16 cellular contexts compared by ENCODE assay signal in the genomic region with DNA sequence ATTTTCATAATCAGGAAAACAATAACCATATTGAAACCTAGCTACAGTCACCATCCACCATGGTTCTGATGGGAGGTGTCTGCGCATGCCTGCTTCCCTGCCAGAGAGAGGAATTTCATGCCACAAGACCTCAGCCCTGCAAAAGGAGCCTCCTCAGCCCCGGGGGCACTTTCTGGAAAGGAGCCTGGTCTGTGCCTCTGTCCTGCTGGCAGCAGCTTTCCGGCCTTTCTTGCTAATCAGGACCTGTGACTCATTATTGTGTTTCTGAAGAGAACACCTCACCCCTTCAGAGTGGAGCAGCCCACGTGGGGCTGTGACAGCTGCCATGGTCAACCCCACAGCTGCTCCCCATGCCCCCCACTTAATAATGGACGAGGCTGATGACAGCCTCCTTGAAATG.
DNase-seq lines count a peak whose midpoint lies in the region; ATAC-seq and TF ChIP-seq lines count a peak whose summit lies in the region.
"Had no signal": no experiment of that assay in that cellular context is flagged by ENCODE, and none has a peak within 500 bp of the region (broad histone marks: within the 10 kb centered on the region; RNA-seq: fewer than 3 reads in every experiment).

No MANE protein-coding gene starts in this region.

- WGBS in mammary epithelial cell (ENCODE audit: low coverage, missing lambda C conversion rate) = 4% methylated on average over 5 of the region's 5 CpGs
- 49 to 56% methylated on average over 5 of the region's 5 CpGs for WGBS in thyroid gland, 2 donors

- H3K4me2 ChIP-seq in mammary epithelial cell (ENCODE audit: insufficient read depth, low read depth, low read length) = no peak overlapping the region

- no peak overlapping the region for H3K4me3 ChIP-seq in MG63
- no peak overlapping the region for H3K4me3 ChIP-seq in mammary epithelial cell (replicated peaks in 1 of 3; ENCODE audit: insufficient read depth in 1 of 3, low read depth in 2 of 3, low read length in 3 of 3)
- no peak overlapping the region for H3K4me3 ChIP-seq in lower lobe of right lung
- no peak overlapping the region for H3K4me3 ChIP-seq in thyroid gland (replicated peaks in 1 of 3)
- H3K4me3 ChIP-seq: body of pancreas, gastroesophageal sphincter, pancreas had no signal

- no peak overlapping the region for H2AFZ ChIP-seq in mammary epithelial cell (ENCODE audit: low read depth, low read length)

- H3K79me2 ChIP-seq in mammary epithelial cell (ENCODE audit: insufficient read depth, low read length) = no peaks in the 10 kb centered on the region

- CTCF ChIA-PET in mammary epithelial cell (lab: Charles Lee; ENCODE audit: low non-redundant PET) = no interaction called here

- DNase-seq in Daoy (ENCODE audit: low read depth) = peak; percentile 94
- peak; percentile 80 for DNase-seq in MG63
- peak; percentile 79 for DNase-seq in mammary epithelial cell
- DNase-seq in lower lobe of right lung = no peak
- no peak for DNase-seq in thyroid gland
- DNase-seq: activated CD8-positive, alpha-beta T cell treated with anti-CD3 and anti-CD28 coated beads, Interleukin-2, amount 10 ng/mL, durations not matched to agents 7 days and 5 days; activated gamma-delta T cell; effector memory CD4-positive, alpha-beta T cell; immature natural killer cell; MV-4-11 had no signal

- in situ Hi-C loops in mammary epithelial cell (cut with MboI; ENCODE audit: low sequenced_read_pairs in 2 of 2) = no loop called here

- no peak for TF ChIP-seq CTCF in mammary epithelial cell (conservative IDR thresholded peaks at IDR 0.05 in 1 of 2, IDR thresholded peaks at IDR 0.05 in 1 of 2; ENCODE audit: extremely low read depth in 1 of 2, insufficient read depth in 1 of 2, low read depth in 1 of 2, low read length in 2 of 2)
- TF ChIP-seq CTCF in lower lobe of right lung (IDR thresholded peaks at IDR 0.05) = no peak
- no peak for TF ChIP-seq CTCF in thyroid gland (IDR thresholded peaks at IDR 0.05)

- no peak overlapping the region for H3K27ac ChIP-seq in mammary epithelial cell (ENCODE audit: insufficient read depth, low read depth, low read length)
- no peak overlapping the region for H3K27ac ChIP-seq in lower lobe of right lung
- H3K27ac ChIP-seq in thyroid gland = no peak overlapping the region
- H3K27ac ChIP-seq: body of pancreas, gastroesophageal sphincter, pancreas had no signal

- H3K36me3 ChIP-seq in MG63 (no peaks in the 10 kb centered on the region), mammary epithelial cell (ENCODE audit: insufficient read depth, low read length) (no peaks in the 10 kb centered on the region), lower lobe of right lung (no peaks in the 10 kb centered on the region), thyroid gland (no peaks in the 10 kb centered on the region)
- H3K36me3 ChIP-seq: gastroesophageal sphincter, pancreas had no signal

- H3K4me1 Mint-ChIP-seq in activated T-helper 17 cell treated with anti-CD3 and anti-CD28 coated beads, Interleukin-2, amount 50 U/mL, for 72 hours = no peaks in the 10 kb centered on the region
- H3K4me1 Mint-ChIP-seq: immature natural killer cell had no signal

- H3K9me3 ChIP-seq in MG63 (no peaks in the 10 kb centered on the region), mammary epithelial cell (replicated peaks; ENCODE audit: insufficient read depth, low read length) (peaks cover 41% of the 10 kb centered on the region), lower lobe of right lung (no peaks in the 10 kb centered on the region), thyroid gland (no peaks in the 10 kb centered on the region)
- H3K9me3 ChIP-seq: body of pancreas, pancreas had no signal

- intact Hi-C loops in mammary epithelial cell (cut with micrococcal nuclease) (no loop called here), lower lobe of right lung (cut with DNase I) (no loop called here), thyroid gland (cut with DNase I) (no loop called here)

- H3K27me3 Mint-ChIP-seq in activated T-helper 17 cell treated with anti-CD3 and anti-CD28 coated beads, Interleukin-2, amount 50 U/mL, for 72 hours = peaks cover 13% of the 10 kb centered on the region

- H3K9ac ChIP-seq in mammary epithelial cell (ENCODE audit: insufficient read depth, low read length) = no peak overlapping the region

- no peaks in the 10 kb centered on the region for H3K36me3 Mint-ChIP-seq in activated T-helper 17 cell treated with anti-CD3 and anti-CD28 coated beads, Interleukin-2, amount 50 U/mL, for 72 hours (ENCODE audit: low read depth)
- H3K36me3 Mint-ChIP-seq: immature natural killer cell had no signal

- ATAC-seq in lower lobe of right lung (peak; percentile 44 to 52), HG02884 (IDR thresholded peaks at IDR 0.05; ENCODE audit: unreplicated experiment) (no peak), HG02973 (IDR thresholded peaks at IDR 0.05; ENCODE audit: unreplicated experiment) (no peak)
- ATAC-seq in activated T-helper 17 cell treated with anti-CD3 and anti-CD28 coated beads, Interleukin-2, amount 50 U/mL, for 72 hours (replicated peaks) = no peak
- ATAC-seq: activated CD8-positive, alpha-beta T cell treated with anti-CD3 and anti-CD28 coated beads, Interleukin-2, amount 10 ng/mL, durations not matched to agents 7 days and 5 days; body of pancreas; gastroesophageal sphincter; pancreas had no signal

- H4K20me1 ChIP-seq in mammary epithelial cell (ENCODE audit: insufficient read depth, low read length) = no peaks in the 10 kb centered on the region

- BruUV-seq in mammary epithelial cell (replicated peaks; lab: Mats Ljungman, UMichigan) = no TSS peak

- no peaks in the 10 kb centered on the region for H3K9me3 Mint-ChIP-seq in activated T-helper 17 cell treated with anti-CD3 and anti-CD28 coated beads, Interleukin-2, amount 50 U/mL, for 72 hours

- TF ChIP-seq POLR2A in thyroid gland (IDR thresholded peaks at IDR 0.05) = no peak

- no peak overlapping the region for H3K4me3 Mint-ChIP-seq in activated T-helper 17 cell treated with anti-CD3 and anti-CD28 coated beads, Interleukin-2, amount 50 U/mL, for 72 hours
- H3K4me3 Mint-ChIP-seq: activated CD8-positive, alpha-beta T cell treated with anti-CD3 and anti-CD28 coated beads, Interleukin-2, amount 10 ng/mL, durations not matched to agents 7 days and 5 days; immature natural killer cell had no signal

- H3K4me1 ChIP-seq in mammary epithelial cell (ENCODE audit: insufficient read depth, low read length) (no peaks in the 10 kb centered on the region), lower lobe of right lung (no peaks in the 10 kb centered on the region), thyroid gland (no peaks in the 10 kb centered on the region)
- H3K4me1 ChIP-seq: body of pancreas, gastroesophageal sphincter, pancreas had no signal

- no peak overlapping the region for H3K27ac Mint-ChIP-seq in activated T-helper 17 cell treated with anti-CD3 and anti-CD28 coated beads, Interleukin-2, amount 50 U/mL, for 72 hours
- H3K27ac Mint-ChIP-seq: activated CD8-positive, alpha-beta T cell treated with anti-CD3 and anti-CD28 coated beads, Interleukin-2, amount 10 ng/mL, durations not matched to agents 7 days and 5 days; immature natural killer cell had no signal

- 0 out of 2 replicates have a peak, but pooled peaks cover 5% of the 10 kb centered on the region for H3K27me3 ChIP-seq in MG63
- H3K27me3 ChIP-seq in mammary epithelial cell (ENCODE audit: insufficient read depth, low read length) = no peaks in the 10 kb centered on the region
- no peaks in the 10 kb centered on the region for H3K27me3 ChIP-seq in lower lobe of right lung (ENCODE audit: low read depth)
- no peaks in the 10 kb centered on the region for H3K27me3 ChIP-seq in thyroid gland
- H3K27me3 ChIP-seq: body of pancreas had no signal

- dilution Hi-C loops in mammary epithelial cell (cut with HindIII; ENCODE audit: low sequenced_read_pairs) = loop anchor here (5.0 kb wide), 1 partner anchor 86 kb away; no protein-coding TSS in a partner anchor

Comparison
In these comparisons a context has a peak if more than half of its experiments do, and no peak if none do; other contexts are left out.
1. DNase-seq: peak in Daoy (single experiment), MG63 (single experiment) and mammary epithelial cell (single experiment); none in lower lobe of right lung (single experiment) and thyroid gland (0 of 2).
2. ATAC-seq: peak in lower lobe of right lung (2 of 2); none in HG02884 (single experiment), HG02973 (single experiment) and activated T-helper 17 cell treated with anti-CD3 and anti-CD28 coated beads, Interleukin-2, amount 50 U/mL, for 72 hours (single experiment).